ENCODE assay signal across 8 cellular contexts in the genomic region with DNA sequence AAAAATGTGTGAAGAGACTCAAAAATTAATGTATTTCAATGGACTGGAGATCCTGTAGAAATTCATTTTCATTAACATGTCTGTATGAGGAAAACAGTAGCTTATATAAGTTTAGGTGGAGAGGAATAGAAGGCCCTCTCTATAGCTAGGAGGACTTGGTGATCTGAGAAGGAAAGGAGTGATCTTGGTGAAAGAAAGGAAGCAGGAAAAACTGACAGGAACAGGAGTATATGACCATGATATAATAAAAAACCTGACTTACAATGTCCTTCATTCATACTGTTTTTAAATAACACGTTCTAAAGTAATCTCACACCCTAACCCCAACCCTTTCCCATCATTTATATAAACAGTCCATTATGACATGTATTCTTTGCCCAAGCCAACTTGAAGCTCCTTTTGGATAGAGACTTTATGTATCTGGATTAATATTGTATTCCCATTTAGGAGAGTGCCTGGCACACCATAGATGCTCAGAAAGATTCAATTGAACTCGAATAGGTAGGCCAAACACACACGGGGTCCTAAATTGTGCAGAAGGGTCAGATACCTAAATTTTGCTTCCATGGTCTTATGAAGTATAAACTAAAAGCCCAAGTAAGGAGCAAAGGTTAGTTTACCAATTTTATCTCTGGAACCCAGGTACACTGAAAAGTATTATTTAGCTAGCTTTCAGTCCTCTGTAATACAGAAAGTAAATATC.
DNase-seq lines count a peak whose midpoint lies in the region; ATAC-seq, FAIRE-seq and TF ChIP-seq lines count a peak whose summit lies in the region.

No MANE protein-coding gene starts in this region.

- H3K4me2 ChIP-seq in K562 (ENCODE audit: insufficient read depth, low read length): peak overlapping the region; percentile 96
- peak overlapping the region; percentile 76 for H3K4me2 ChIP-seq in mesendoderm (ENCODE audit: low read length)

- peaks cover 14% of the 10 kb centered on the region for H3K36me3 Mint-ChIP-seq in activated CD4-positive, alpha-beta T cell treated with anti-CD3 and anti-CD28 coated beads, Interleukin-2, amount 10 ng/mL, durations not matched to agents 7 days and 5 days (ENCODE audit: low read depth)

- TF ChIP-seq RAD21 in K562 (CRISPR knock-in tag; conservative IDR thresholded peaks at IDR 0.05 in 1 of 2, IDR thresholded peaks at IDR 0.05 in 1 of 2): no peak

- H3K9ac ChIP-seq in HUES6 (ENCODE audit: low read length) (peak overlapping the region; percentile 98), K562 (ENCODE audit: insufficient read depth in 1 of 2, low read depth in 2 of 2, low read length in 2 of 2) (peak overlapping the region; percentile 92 to 98), mesendoderm (ENCODE audit: low read length) (peak overlapping the region; percentile 99)

- H3K79me1 ChIP-seq in mesendoderm (ENCODE audit: low read length): no peaks in the 10 kb centered on the region

- H3K4me3 ChIP-seq in ACC112 (ENCODE audit: low read depth, low read length) (peak overlapping the region; percentile 90), HUES6 (ENCODE audit: low read depth, low read length) (peak overlapping the region; percentile 84), K562 (peak overlapping the region; percentile 56), mesendoderm (ENCODE audit: low read length) (peak overlapping the region; percentile 60)

- no peak overlapping the region for H3K18ac ChIP-seq in mesendoderm (ENCODE audit: low read length)

- no peaks in the 10 kb centered on the region for H3K9me1 ChIP-seq in K562 (ENCODE audit: control insufficient read depth, insufficient read depth, low read length)

- no peak overlapping the region for H2AFZ ChIP-seq in ACC112 (ENCODE audit: low read length, unreplicated experiment)
- H2AFZ ChIP-seq in K562 (ENCODE audit: low read depth, low read length): no peak overlapping the region

- TF ChIP-seq POLR2A in K562 (conservative IDR thresholded peaks at IDR 0.05): no peak

- no peaks in the 10 kb centered on the region for H3K27me3 ChIP-seq in ACC112 (ENCODE audit: insufficient read depth, low read length)
- no peaks in the 10 kb centered on the region for H3K27me3 ChIP-seq in HUES6 (ENCODE audit: control insufficient read depth, insufficient read depth, low read length)
- no peaks in the 10 kb centered on the region for H3K27me3 ChIP-seq in K562 (ENCODE audit: control insufficient read depth in 2 of 2, insufficient read depth in 2 of 2, low read length in 2 of 2)
- no peaks in the 10 kb centered on the region for H3K27me3 ChIP-seq in mesendoderm (ENCODE audit: insufficient read depth, low read length, poor library complexity)

- in situ Hi-C loops in K562 (cut with MboI): loop anchor here (5.0 to 10.0 kb wide), 3 partner anchors 56 to 1809 kb away; a partner anchor contains a TSS

- H4K20me1 ChIP-seq in K562 (replicated peaks; ENCODE audit: control insufficient read depth, insufficient read depth, low read length): peaks cover 22% of the 10 kb centered on the region; the same call in 1 of the 2 replicates

- H2BK15ac ChIP-seq in mesendoderm (replicated peaks; ENCODE audit: low read depth): no peak overlapping the region

- H3K4ac ChIP-seq in mesendoderm (ENCODE audit: low read depth, low read length): no peak overlapping the region

- H3K36me3 ChIP-seq in ACC112 (ENCODE audit: insufficient read depth, low read length): no peaks in the 10 kb centered on the region
- H3K36me3 ChIP-seq in HUES6 (ENCODE audit: control insufficient read depth, insufficient read depth, low read length): no peaks in the 10 kb centered on the region
- H3K36me3 ChIP-seq in K562 (ENCODE audit: control insufficient read depth, insufficient read depth, low read length): peaks cover 32% of the 10 kb centered on the region
- no peaks in the 10 kb centered on the region for H3K36me3 ChIP-seq in mesendoderm (ENCODE audit: control insufficient read depth, insufficient read depth, low read length)

- peaks cover 2% of the 10 kb centered on the region for H3K27me3 Mint-ChIP-seq in activated CD4-positive, alpha-beta T cell treated with anti-CD3 and anti-CD28 coated beads, Interleukin-2, amount 10 ng/mL, durations not matched to agents 7 days and 5 days

- peak overlapping the region; percentile 92 for H3K56ac ChIP-seq in mesendoderm (ENCODE audit: low read length)

- H3K27ac Mint-ChIP-seq in activated CD4-positive, alpha-beta T cell treated with anti-CD3 and anti-CD28 coated beads, Interleukin-2, amount 10 ng/mL, durations not matched to agents 7 days and 5 days: no peak overlapping the region

- H2BK5ac ChIP-seq in mesendoderm (ENCODE audit: low read length): no peak overlapping the region

- H3K27ac ChIP-seq in ACC112 (ENCODE audit: low read depth, low read length): peak overlapping the region; percentile 98
- H3K27ac ChIP-seq in HUES6 (ENCODE audit: low read depth, low read length): peak overlapping the region; percentile 99
- peak overlapping the region; percentile 88 for H3K27ac ChIP-seq in K562 (ENCODE audit: extremely low read depth, low read depth, low read length)
- peak overlapping the region; percentile 80 for H3K27ac ChIP-seq in mesendoderm (ENCODE audit: low read depth, low read length)

- no peak for ATAC-seq in K562
- no peak for ATAC-seq in GM21515 (IDR thresholded peaks at IDR 0.05; ENCODE audit: unreplicated experiment)

- H3K9me3 ChIP-seq in HUES6 (ENCODE audit: control insufficient read depth, insufficient read depth, low read depth, low read length): no peaks in the 10 kb centered on the region
- H3K9me3 ChIP-seq in K562 (replicated peaks; ENCODE audit: control insufficient read depth, insufficient read depth, low read depth, low read length): no peaks in the 10 kb centered on the region

- H3K4me3 Mint-ChIP-seq in activated CD4-positive, alpha-beta T cell treated with anti-CD3 and anti-CD28 coated beads, Interleukin-2, amount 10 ng/mL, durations not matched to agents 7 days and 5 days: no peak overlapping the region

- WGBS in K562 (ENCODE audit: insufficient coverage, low coverage, missing lambda C conversion rate): 0% methylated on average over 3 of the region's 3 CpGs
- WGBS in mesendoderm (ENCODE audit: extremely low coverage, insufficient coverage, low lambda C conversion rate): 100% methylated on average over 1 of the region's 3 CpGs

- no peak overlapping the region for H2AK5ac ChIP-seq in mesendoderm (ENCODE audit: low read length)

- H3K4me1 Mint-ChIP-seq in activated CD4-positive, alpha-beta T cell treated with anti-CD3 and anti-CD28 coated beads, Interleukin-2, amount 10 ng/mL, durations not matched to agents 7 days and 5 days: peaks cover 35% of the 10 kb centered on the region

- CTCF ChIA-PET in K562 (lab: Yijun Ruan, JAX; ENCODE audit: low intra/inter-chr PET ratio): no interaction called here
- CTCF ChIA-PET in activated CD4-positive, alpha-beta T cell treated with anti-CD3 and anti-CD28 coated beads, Interleukin-2, amount 10 ng/mL, durations not matched to agents 7 days and 5 days (lab: Charles Lee): interaction anchor here (0.6 to 3.3 kb wide), 12 partner anchors 9 to 676 kb away, joined by 3 to 45 read pairs (median 4); a partner anchor contains a TSS

- FAIRE-seq in K562 (lab: Jason Lieb, UNC): no peak
- FAIRE-seq in D721Med (lab: Jason Lieb, UNC): no peak

- H3K4me1 ChIP-seq in ACC112 (ENCODE audit: control insufficient read depth, insufficient read depth, low read length, unreplicated experiment): peaks cover 12% of the 10 kb centered on the region
- H3K4me1 ChIP-seq in HUES6 (ENCODE audit: control insufficient read depth, insufficient read depth, low read length): peaks cover 23% of the 10 kb centered on the region
- peaks cover 9 to 18% of the 10 kb centered on the region in 2 experiments; a peak in 4 of 5 replicates for H3K4me1 ChIP-seq in K562 (replicated peaks in 1 of 2; ENCODE audit: control insufficient read depth in 2 of 2, insufficient read depth in 2 of 2, low read length in 2 of 2)
- no peaks in the 10 kb centered on the region for H3K4me1 ChIP-seq in mesendoderm (ENCODE audit: control insufficient read depth, low read depth, low read length)

- no peak overlapping the region for H4K8ac ChIP-seq in mesendoderm (ENCODE audit: low read depth, low read length)

- no peak for TF ChIP-seq EP300 in K562 (IDR thresholded peaks at IDR 0.05; ENCODE audit: low read length)

- BruUV-seq in K562 (replicated peaks; lab: Mats Ljungman, UMichigan): no TSS peak

- H3K23ac ChIP-seq in mesendoderm (ENCODE audit: low read length): no peak overlapping the region

- POLR2A ChIA-PET in K562 (lab: Yijun Ruan, JAX): interaction anchor here (0.6 to 11.9 kb wide), 33 partner anchors 9 to 1880 kb away, joined by 3 to 826 read pairs (median 7); a partner anchor contains a TSS
- POLR2A ChIA-PET in activated CD4-positive, alpha-beta T cell treated with anti-CD3 and anti-CD28 coated beads, Interleukin-2, amount 10 ng/mL, durations not matched to agents 7 days and 5 days (lab: Charles Lee): interaction anchor here (0.5 to 11.7 kb wide), 12 partner anchors 12 to 1653 kb away, joined by 3 to 553 read pairs (median 11); a partner anchor contains a TSS

- intact Hi-C loops in K562 (cut with micrococcal nuclease): loop anchor here (5.0 to 10.0 kb wide), 6 partner anchors 379 to 1804 kb away; a partner anchor contains a TSS

- peaks cover 35% of the 10 kb centered on the region for H3K79me2 ChIP-seq in ACC112 (ENCODE audit: control insufficient read depth, insufficient read depth, low read length, unreplicated experiment)
- peaks cover 93% of the 10 kb centered on the region for H3K79me2 ChIP-seq in K562 (ENCODE audit: control insufficient read depth, insufficient read depth, low read length)
- no peaks in the 10 kb centered on the region for H3K79me2 ChIP-seq in mesendoderm (ENCODE audit: control insufficient read depth, insufficient read depth, low read length)

- H2BK120ac ChIP-seq in mesendoderm (ENCODE audit: low read depth, low read length): no peak overlapping the region

- H4K5ac ChIP-seq in mesendoderm (ENCODE audit: low read length): no peak overlapping the region

- DNase-seq in K562 (ENCODE audit: extremely low read depth in 1 of 4, low spot score in 3 of 4) (peak in 1 of 4 experiments; percentile 41), mesendoderm (no peak), CD1c-positive myeloid dendritic cell (ENCODE audit: extremely low spot score) (no peak), D721Med (ENCODE audit: insufficient read length, low spot score) (no peak)
- DNase-seq in activated CD4-positive, alpha-beta T cell treated with anti-CD3 and anti-CD28 coated beads, Interleukin-2, amount 10 ng/mL, durations not matched to agents 7 days and 5 days: no peak

- no peaks in the 10 kb centered on the region for H3K9me3 Mint-ChIP-seq in activated CD4-positive, alpha-beta T cell treated with anti-CD3 and anti-CD28 coated beads, Interleukin-2, amount 10 ng/mL, durations not matched to agents 7 days and 5 days

- TF ChIP-seq CTCF in K562 (IDR thresholded peaks at IDR 0.05 in 2 of 3, conservative IDR thresholded peaks at IDR 0.05 in 1 of 3; ENCODE audit: insufficient read depth in 2 of 3, low read depth in 1 of 3, low read length in 3 of 3) (no peak), D721Med (IDR thresholded peaks at IDR 0.05; ENCODE audit: insufficient read depth, missing control alignments) (no peak)
